1 cellular context compared by ENCODE assay signal in the genomic region with DNA sequence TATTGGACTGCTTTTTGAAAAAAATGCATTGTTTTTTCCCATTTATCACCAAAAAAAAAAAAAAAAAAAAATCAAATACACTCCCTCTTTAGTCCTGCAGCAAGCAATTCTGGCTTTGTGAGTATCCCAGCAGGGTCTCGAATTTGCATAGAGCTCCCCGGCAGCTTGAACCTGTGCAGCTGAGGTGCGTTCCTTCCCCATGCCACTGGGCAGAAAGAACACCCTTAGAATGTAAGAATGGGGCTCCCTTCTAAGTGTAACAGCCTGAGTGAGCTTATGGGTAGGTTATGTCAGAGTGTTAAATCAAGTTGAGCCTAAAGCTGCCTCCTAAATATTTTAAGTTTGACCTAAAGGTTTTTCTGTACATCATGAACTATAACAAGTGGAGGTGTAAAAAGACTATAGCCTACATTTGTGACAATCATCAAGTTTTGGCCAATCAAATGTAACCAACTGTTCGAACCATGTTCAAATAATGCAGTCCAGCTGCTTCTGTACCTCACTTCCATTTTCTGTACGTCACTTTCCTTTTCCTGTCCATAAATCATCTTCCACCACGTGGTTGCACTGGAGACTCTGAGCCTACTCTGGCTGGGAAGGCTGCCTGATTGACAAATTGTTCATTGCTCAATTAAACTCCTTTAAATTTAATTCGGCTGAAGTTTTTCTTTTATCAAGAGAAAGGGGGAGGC.
TF ChIP-seq lines count a peak whose summit lies in the region.

No MANE protein-coding gene starts in this region.

TF ChIP-seq in K562, 482 proteins besides CTCF, POLR2A, EP300 and RAD21 (continued from another document and continues in another):
- TF ChIP-seq ZKSCAN1 (IDR thresholded peaks at IDR 0.05; ENCODE audit: low read depth, low read length) (no peak), GATA2 (CRISPR knock-in tag; IDR thresholded peaks at IDR 0.05) (no peak), ZNF644 (tag; IDR thresholded peaks at IDR 0.05; ENCODE audit: low read depth) (peak; percentile 70; the same call in 1 of the 2 replicates), CREM (IDR thresholded peaks at IDR 0.05; ENCODE audit: low read depth) (peak; percentile 78), RAD51 (IDR thresholded peaks at IDR 0.05; ENCODE audit: borderline replicate concordance, low read depth) (peak; percentile 83), MYBL2 (IDR thresholded peaks at IDR 0.05; ENCODE audit: low read depth) (peak; percentile 79), MYBL2 (CRISPR knock-in tag; IDR thresholded peaks at IDR 0.05; ENCODE audit: borderline replicate concordance) (no peak), NCOA6 (IDR thresholded peaks at IDR 0.05) (no peak), EP400 (IDR thresholded peaks at IDR 0.05) (peak; percentile 57), YY1 (IDR thresholded peaks at IDR 0.05; ENCODE audit: borderline replicate concordance in 1 of 3, control insufficient read depth in 1 of 3, extremely low read depth in 1 of 3, insufficient read depth in 3 of 3, insufficient read length in 1 of 3, insufficient replicate concordance in 2 of 3, low read depth in 1 of 3, low read length in 2 of 3) (peak in 1 of 3 experiments; percentile 15), SMAD4 (CRISPR knock-in tag; conservative IDR thresholded peaks at IDR 0.05) (0 out of 2 replicates have a peak, but pooled peaks have one; percentile 21), CEBPG (CRISPR knock-in tag; IDR thresholded peaks at IDR 0.05) (no peak), CEBPG (tag; conservative IDR thresholded peaks at IDR 0.05 in 1 of 2, IDR thresholded peaks at IDR 0.05 in 1 of 2) (peak in 1 of 2 experiments; percentile 43; a peak in 1 of 4 replicates), L3MBTL2 (IDR thresholded peaks at IDR 0.05) (peak; percentile 92), ZZZ3 (IDR thresholded peaks at IDR 0.05) (no peak), ATF7 (IDR thresholded peaks at IDR 0.05) (peak; percentile 43; the same call in 1 of the 2 replicates), NUFIP1 (IDR thresholded peaks at IDR 0.05; ENCODE audit: partially characterized antibody) (no peak), ETV1 (tag; conservative IDR thresholded peaks at IDR 0.05; ENCODE audit: low read depth) (peak; percentile 52; the same call in 1 of the 2 replicates), ATF1 (CRISPR knock-in tag; IDR thresholded peaks at IDR 0.05) (no peak), ATF1 (tag; IDR thresholded peaks at IDR 0.05) (peak; percentile 73), FOSL1 (tag; conservative IDR thresholded peaks at IDR 0.05) (0 out of 2 replicates have a peak, but pooled peaks have one; percentile 24), GABPB1 (CRISPR knock-in tag; IDR thresholded peaks at IDR 0.05) (peak; percentile 47; the same call in 1 of the 2 replicates), ZNF175 (CRISPR knock-in tag; IDR thresholded peaks at IDR 0.05; ENCODE audit: low read depth) (0 out of 2 replicates have a peak, but pooled peaks have one; percentile 53), CBFA2T2 (conservative IDR thresholded peaks at IDR 0.05) (0 out of 2 replicates have a peak, but pooled peaks have one; percentile 20), JUND (IDR thresholded peaks at IDR 0.05; ENCODE audit: borderline replicate concordance, low read depth, low read length) (no peak), JUND (tag; IDR thresholded peaks at IDR 0.05; ENCODE audit: borderline replicate concordance, low read depth, low read length) (0 out of 3 replicates have a peak, but pooled peaks have one; percentile 36), ZNF384 (IDR thresholded peaks at IDR 0.05; ENCODE audit: low read depth, low read length) (0 out of 2 replicates have a peak, but pooled peaks have one; percentile 33)
- TF ChIP-seq, protein P1, sequence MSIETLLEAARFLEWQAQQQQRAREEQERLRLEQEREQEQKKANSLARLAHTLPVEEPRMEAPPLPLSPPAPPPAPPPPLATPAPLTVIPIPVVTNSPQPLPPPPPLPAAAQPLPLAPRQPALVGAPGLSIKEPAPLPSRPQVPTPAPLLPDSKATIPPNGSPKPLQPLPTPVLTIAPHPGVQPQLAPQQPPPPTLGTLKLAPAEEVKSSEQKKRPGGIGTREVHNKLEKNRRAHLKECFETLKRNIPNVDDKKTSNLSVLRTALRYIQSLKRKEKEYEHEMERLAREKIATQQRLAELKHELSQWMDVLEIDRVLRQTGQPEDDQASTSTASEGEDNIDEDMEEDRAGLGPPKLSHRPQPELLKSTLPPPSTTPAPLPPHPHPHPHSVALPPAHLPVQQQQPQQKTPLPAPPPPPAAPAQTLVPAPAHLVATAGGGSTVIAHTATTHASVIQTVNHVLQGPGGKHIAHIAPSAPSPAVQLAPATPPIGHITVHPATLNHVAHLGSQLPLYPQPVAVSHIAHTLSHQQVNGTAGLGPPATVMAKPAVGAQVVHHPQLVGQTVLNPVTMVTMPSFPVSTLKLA (conservative IDR thresholded peaks at IDR 0.05), result peak; percentile 83
- TF ChIP-seq, protein P2, sequence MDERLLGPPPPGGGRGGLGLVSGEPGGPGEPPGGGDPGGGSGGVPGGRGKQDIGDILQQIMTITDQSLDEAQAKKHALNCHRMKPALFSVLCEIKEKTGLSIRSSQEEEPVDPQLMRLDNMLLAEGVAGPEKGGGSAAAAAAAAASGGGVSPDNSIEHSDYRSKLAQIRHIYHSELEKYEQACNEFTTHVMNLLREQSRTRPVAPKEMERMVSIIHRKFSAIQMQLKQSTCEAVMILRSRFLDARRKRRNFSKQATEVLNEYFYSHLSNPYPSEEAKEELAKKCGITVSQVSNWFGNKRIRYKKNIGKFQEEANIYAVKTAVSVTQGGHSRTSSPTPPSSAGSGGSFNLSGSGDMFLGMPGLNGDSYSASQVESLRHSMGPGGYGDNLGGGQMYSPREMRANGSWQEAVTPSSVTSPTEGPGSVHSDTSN (CRISPR knock-in tag; IDR thresholded peaks at IDR 0.05; ENCODE audit: low read depth), result peak; percentile 61; the same call in 1 of the 2 replicates
- TF ChIP-seq, protein P2 (tag; conservative IDR thresholded peaks at IDR 0.05; ENCODE audit: low read depth), result peak; percentile 98
- TF ChIP-seq, protein P3, sequence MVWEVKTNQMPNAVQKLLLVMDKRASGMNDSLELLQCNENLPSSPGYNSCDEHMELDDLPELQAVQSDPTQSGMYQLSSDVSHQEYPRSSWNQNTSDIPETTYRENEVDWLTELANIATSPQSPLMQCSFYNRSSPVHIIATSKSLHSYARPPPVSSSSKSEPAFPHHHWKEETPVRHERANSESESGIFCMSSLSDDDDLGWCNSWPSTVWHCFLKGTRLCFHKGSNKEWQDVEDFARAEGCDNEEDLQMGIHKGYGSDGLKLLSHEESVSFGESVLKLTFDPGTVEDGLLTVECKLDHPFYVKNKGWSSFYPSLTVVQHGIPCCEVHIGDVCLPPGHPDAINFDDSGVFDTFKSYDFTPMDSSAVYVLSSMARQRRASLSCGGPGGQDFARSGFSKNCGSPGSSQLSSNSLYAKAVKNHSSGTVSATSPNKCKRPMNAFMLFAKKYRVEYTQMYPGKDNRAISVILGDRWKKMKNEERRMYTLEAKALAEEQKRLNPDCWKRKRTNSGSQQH (CRISPR knock-in tag; IDR thresholded peaks at IDR 0.05), result no peak
- TF ChIP-seq, protein P4, sequence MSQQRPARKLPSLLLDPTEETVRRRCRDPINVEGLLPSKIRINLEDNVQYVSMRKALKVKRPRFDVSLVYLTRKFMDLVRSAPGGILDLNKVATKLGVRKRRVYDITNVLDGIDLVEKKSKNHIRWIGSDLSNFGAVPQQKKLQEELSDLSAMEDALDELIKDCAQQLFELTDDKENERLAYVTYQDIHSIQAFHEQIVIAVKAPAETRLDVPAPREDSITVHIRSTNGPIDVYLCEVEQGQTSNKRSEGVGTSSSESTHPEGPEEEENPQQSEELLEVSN (IDR thresholded peaks at IDR 0.05; ENCODE audit: borderline replicate concordance in 1 of 2, extremely low read depth in 1 of 2, insufficient read depth in 1 of 2, insufficient read length in 1 of 2, low read depth in 1 of 2, low read length in 1 of 2, poor library complexity in 1 of 2, severe bottlenecking in 1 of 2), result peak in 1 of 2 experiments; percentile 27
- TF ChIP-seq, protein P5, sequence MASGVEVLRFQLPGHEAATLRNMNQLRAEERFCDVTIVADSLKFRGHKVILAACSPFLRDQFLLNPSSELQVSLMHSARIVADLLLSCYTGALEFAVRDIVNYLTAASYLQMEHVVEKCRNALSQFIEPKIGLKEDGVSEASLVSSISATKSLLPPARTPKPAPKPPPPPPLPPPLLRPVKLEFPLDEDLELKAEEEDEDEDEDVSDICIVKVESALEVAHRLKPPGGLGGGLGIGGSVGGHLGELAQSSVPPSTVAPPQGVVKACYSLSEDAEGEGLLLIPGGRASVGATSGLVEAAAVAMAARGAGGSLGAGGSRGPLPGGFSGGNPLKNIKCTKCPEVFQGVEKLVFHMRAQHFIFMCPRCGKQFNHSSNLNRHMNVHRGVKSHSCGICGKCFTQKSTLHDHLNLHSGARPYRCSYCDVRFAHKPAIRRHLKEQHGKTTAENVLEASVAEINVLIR (CRISPR knock-in tag; IDR thresholded peaks at IDR 0.05), result peak; percentile 45; the same call in 1 of the 2 replicates
- TF ChIP-seq, protein P6, sequence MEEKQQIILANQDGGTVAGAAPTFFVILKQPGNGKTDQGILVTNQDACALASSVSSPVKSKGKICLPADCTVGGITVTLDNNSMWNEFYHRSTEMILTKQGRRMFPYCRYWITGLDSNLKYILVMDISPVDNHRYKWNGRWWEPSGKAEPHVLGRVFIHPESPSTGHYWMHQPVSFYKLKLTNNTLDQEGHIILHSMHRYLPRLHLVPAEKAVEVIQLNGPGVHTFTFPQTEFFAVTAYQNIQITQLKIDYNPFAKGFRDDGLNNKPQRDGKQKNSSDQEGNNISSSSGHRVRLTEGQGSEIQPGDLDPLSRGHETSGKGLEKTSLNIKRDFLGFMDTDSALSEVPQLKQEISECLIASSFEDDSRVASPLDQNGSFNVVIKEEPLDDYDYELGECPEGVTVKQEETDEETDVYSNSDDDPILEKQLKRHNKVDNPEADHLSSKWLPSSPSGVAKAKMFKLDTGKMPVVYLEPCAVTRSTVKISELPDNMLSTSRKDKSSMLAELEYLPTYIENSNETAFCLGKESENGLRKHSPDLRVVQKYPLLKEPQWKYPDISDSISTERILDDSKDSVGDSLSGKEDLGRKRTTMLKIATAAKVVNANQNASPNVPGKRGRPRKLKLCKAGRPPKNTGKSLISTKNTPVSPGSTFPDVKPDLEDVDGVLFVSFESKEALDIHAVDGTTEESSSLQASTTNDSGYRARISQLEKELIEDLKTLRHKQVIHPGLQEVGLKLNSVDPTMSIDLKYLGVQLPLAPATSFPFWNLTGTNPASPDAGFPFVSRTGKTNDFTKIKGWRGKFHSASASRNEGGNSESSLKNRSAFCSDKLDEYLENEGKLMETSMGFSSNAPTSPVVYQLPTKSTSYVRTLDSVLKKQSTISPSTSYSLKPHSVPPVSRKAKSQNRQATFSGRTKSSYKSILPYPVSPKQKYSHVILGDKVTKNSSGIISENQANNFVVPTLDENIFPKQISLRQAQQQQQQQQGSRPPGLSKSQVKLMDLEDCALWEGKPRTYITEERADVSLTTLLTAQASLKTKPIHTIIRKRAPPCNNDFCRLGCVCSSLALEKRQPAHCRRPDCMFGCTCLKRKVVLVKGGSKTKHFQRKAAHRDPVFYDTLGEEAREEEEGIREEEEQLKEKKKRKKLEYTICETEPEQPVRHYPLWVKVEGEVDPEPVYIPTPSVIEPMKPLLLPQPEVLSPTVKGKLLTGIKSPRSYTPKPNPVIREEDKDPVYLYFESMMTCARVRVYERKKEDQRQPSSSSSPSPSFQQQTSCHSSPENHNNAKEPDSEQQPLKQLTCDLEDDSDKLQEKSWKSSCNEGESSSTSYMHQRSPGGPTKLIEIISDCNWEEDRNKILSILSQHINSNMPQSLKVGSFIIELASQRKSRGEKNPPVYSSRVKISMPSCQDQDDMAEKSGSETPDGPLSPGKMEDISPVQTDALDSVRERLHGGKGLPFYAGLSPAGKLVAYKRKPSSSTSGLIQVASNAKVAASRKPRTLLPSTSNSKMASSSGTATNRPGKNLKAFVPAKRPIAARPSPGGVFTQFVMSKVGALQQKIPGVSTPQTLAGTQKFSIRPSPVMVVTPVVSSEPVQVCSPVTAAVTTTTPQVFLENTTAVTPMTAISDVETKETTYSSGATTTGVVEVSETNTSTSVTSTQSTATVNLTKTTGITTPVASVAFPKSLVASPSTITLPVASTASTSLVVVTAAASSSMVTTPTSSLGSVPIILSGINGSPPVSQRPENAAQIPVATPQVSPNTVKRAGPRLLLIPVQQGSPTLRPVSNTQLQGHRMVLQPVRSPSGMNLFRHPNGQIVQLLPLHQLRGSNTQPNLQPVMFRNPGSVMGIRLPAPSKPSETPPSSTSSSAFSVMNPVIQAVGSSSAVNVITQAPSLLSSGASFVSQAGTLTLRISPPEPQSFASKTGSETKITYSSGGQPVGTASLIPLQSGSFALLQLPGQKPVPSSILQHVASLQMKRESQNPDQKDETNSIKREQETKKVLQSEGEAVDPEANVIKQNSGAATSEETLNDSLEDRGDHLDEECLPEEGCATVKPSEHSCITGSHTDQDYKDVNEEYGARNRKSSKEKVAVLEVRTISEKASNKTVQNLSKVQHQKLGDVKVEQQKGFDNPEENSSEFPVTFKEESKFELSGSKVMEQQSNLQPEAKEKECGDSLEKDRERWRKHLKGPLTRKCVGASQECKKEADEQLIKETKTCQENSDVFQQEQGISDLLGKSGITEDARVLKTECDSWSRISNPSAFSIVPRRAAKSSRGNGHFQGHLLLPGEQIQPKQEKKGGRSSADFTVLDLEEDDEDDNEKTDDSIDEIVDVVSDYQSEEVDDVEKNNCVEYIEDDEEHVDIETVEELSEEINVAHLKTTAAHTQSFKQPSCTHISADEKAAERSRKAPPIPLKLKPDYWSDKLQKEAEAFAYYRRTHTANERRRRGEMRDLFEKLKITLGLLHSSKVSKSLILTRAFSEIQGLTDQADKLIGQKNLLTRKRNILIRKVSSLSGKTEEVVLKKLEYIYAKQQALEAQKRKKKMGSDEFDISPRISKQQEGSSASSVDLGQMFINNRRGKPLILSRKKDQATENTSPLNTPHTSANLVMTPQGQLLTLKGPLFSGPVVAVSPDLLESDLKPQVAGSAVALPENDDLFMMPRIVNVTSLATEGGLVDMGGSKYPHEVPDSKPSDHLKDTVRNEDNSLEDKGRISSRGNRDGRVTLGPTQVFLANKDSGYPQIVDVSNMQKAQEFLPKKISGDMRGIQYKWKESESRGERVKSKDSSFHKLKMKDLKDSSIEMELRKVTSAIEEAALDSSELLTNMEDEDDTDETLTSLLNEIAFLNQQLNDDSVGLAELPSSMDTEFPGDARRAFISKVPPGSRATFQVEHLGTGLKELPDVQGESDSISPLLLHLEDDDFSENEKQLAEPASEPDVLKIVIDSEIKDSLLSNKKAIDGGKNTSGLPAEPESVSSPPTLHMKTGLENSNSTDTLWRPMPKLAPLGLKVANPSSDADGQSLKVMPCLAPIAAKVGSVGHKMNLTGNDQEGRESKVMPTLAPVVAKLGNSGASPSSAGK (IDR thresholded peaks at IDR 0.05), result peak; percentile 83
- TF ChIP-seq, protein P7, sequence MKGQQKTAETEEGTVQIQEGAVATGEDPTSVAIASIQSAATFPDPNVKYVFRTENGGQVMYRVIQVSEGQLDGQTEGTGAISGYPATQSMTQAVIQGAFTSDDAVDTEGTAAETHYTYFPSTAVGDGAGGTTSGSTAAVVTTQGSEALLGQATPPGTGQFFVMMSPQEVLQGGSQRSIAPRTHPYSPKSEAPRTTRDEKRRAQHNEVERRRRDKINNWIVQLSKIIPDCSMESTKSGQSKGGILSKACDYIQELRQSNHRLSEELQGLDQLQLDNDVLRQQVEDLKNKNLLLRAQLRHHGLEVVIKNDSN (CRISPR knock-in tag; IDR thresholded peaks at IDR 0.05), result peak; percentile 83
